Comparison of ENCODE assay signal across 8 cellular contexts in the genomic region with DNA sequence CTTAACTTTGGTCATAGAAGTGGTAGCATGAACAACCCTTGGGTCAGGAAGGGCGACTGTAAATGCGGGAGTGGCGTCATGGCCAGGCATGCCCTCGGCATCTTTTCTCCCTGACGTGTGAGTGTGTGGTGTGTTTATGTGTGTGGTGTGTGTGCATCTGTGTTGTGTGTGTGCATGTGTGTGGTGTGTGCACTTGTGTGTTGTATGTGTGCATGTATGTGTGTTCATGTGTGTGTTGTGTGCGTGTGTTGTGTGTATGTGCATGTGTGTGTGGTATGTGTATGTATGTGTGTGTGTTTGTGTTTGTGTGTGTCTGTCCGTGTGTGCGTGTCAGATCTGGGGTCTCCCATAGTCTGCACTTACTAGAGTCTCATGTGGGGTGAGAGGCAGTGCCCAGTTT.
A peak's percentile ranks its signal among the peaks of the same experiment; 100 is the strongest.
DNase-seq lines count a peak whose midpoint lies in the region; ATAC-seq, FAIRE-seq and TF ChIP-seq lines count a peak whose summit lies in the region.
"Not testable (repeated sequence)": the region's sequence is repeated elsewhere in the genome, so short reads cannot be mapped to it uniquely, and the experiment has no call there.

No MANE protein-coding gene starts in this region.

- H3K56ac ChIP-seq in mesendoderm (ENCODE audit: low read length) = peak overlapping the region; percentile 70

- peak overlapping the region; percentile 52 for H3K27ac ChIP-seq in 22Rv1
- peak overlapping the region; percentile 96 for H3K27ac ChIP-seq in GM23338 (ENCODE audit: low read depth)
- not testable (repeated sequence) for H3K27ac ChIP-seq in endodermal cell (ENCODE audit: low read depth, low read length); mesendoderm (ENCODE audit: low read depth, low read length); neuronal stem cell (replicated peaks; ENCODE audit: low read length)

- H3K4me1 ChIP-seq in GM23338 (ENCODE audit: insufficient read depth) = peaks cover 45% of the 10 kb centered on the region
- not testable (repeated sequence) for H3K4me1 ChIP-seq in endodermal cell (ENCODE audit: control insufficient read depth, insufficient read depth, low read length); mesendoderm (ENCODE audit: control insufficient read depth, low read depth, low read length); neuronal stem cell (ENCODE audit: control insufficient read depth in 2 of 2, insufficient read depth in 1 of 2, low read depth in 1 of 2, low read length in 2 of 2)

- not testable (repeated sequence) for H3K9ac ChIP-seq in endodermal cell (ENCODE audit: extremely low read depth, low read length, poor library complexity, severe bottlenecking)
- H3K9ac ChIP-seq in mesendoderm (ENCODE audit: low read length) (peak overlapping the region; percentile 38), neuronal stem cell (ENCODE audit: low read depth, low read length, poor library complexity) (peak overlapping the region; percentile 53)

- CTCF ChIA-PET in activated CD8-positive, alpha-beta T cell treated with anti-CD3 and anti-CD28 coated beads, Interleukin-2, amount 10 ng/mL, durations not matched to agents 7 days and 5 days (lab: Charles Lee) = not testable (repeated sequence)

- H3K36me3 ChIP-seq in GM23338 (ENCODE audit: insufficient read depth); endodermal cell (ENCODE audit: control insufficient read depth, insufficient read depth, low read length); mesendoderm (ENCODE audit: control insufficient read depth, insufficient read depth, low read length); neuronal stem cell (replicated peaks in 1 of 2; ENCODE audit: control insufficient read depth in 2 of 2, insufficient read depth in 2 of 2, low read length in 2 of 2): not testable (repeated sequence)

- H2AFZ ChIP-seq in GM23338; neuronal stem cell (ENCODE audit: low read length): not testable (repeated sequence)

- peak overlapping the region; percentile 92 for H2AK5ac ChIP-seq in mesendoderm (ENCODE audit: low read length)
- H2AK5ac ChIP-seq in neuronal stem cell (ENCODE audit: low read depth, low read length) = not testable (repeated sequence)

- H4K20me1 ChIP-seq in GM23338 (replicated peaks; ENCODE audit: insufficient read depth) = not testable (repeated sequence)

- H2BK5ac ChIP-seq in mesendoderm (ENCODE audit: low read length) = peak overlapping the region; percentile 89
- H2BK5ac ChIP-seq in neuronal stem cell (ENCODE audit: low read length) = not testable (repeated sequence)

- H3K4ac ChIP-seq in mesendoderm (ENCODE audit: low read depth, low read length) = not testable (repeated sequence)
- H3K4ac ChIP-seq in neuronal stem cell (ENCODE audit: low read length) = peak overlapping the region; percentile 46

- H3K27me3 Mint-ChIP-seq in GM23338 (ENCODE audit: insufficient read depth, low read depth, poor library complexity); activated CD8-positive, alpha-beta T cell treated with anti-CD3 and anti-CD28 coated beads, Interleukin-2, amount 10 ng/mL, durations not matched to agents 7 days and 5 days (ENCODE audit: low read depth); endodermal cell (ENCODE audit: insufficient read depth): not testable (repeated sequence)

- H4K8ac ChIP-seq in mesendoderm (ENCODE audit: low read depth, low read length); neuronal stem cell (ENCODE audit: low read depth, low read length): not testable (repeated sequence)

- H3K27me3 ChIP-seq in GM23338 (ENCODE audit: insufficient read depth); endodermal cell (ENCODE audit: control insufficient read depth, insufficient read depth, low read length, poor library complexity, severe bottlenecking); mesendoderm (ENCODE audit: insufficient read depth, low read length, poor library complexity); neuronal stem cell (ENCODE audit: control insufficient read depth in 3 of 3, insufficient read depth in 3 of 3, low read depth in 1 of 3, low read length in 3 of 3): not testable (repeated sequence)

- peak overlapping the region; percentile 32 for H3K4me3 ChIP-seq in GM23338
- H3K4me3 ChIP-seq in endodermal cell (ENCODE audit: low read length); mesendoderm (ENCODE audit: low read length): not testable (repeated sequence)
- peak overlapping the region in 1 of 2 donors; percentile 74 for H3K4me3 ChIP-seq in neuronal stem cell (ENCODE audit: low read length in 2 of 2)

- not testable (repeated sequence) for H3K9me2 ChIP-seq in GM23338 (ENCODE audit: insufficient read depth)

- 80 to 84% methylated on average over 2 to 8 of the region's 8 CpGs for WGBS in endodermal cell (ENCODE audit: insufficient coverage in 1 of 2, insufficient read length in 1 of 2), 2 experiments
- no CpG with 5 or more reads among the region's 8 CpGs for WGBS in mesendoderm (ENCODE audit: extremely low coverage, insufficient coverage, low lambda C conversion rate)
- no CpG with 5 or more reads among the region's 8 CpGs for WGBS in neuronal stem cell (ENCODE audit: extremely low coverage in 2 of 2, insufficient read length in 2 of 2, insufficient replicate concordance in 1 of 2), 2 donors

- not testable (repeated sequence) for H3K9me3 Mint-ChIP-seq in GM23338; activated CD8-positive, alpha-beta T cell treated with anti-CD3 and anti-CD28 coated beads, Interleukin-2, amount 10 ng/mL, durations not matched to agents 7 days and 5 days (ENCODE audit: insufficient read depth); endodermal cell

- not testable (repeated sequence) for H3F3A ChIP-seq in GM23338 (replicated peaks; ENCODE audit: low read depth)

- not testable (repeated sequence) for H3K9me3 ChIP-seq in endodermal cell (ENCODE audit: control insufficient read depth, low read length); neuronal stem cell (replicated peaks in 1 of 2; ENCODE audit: control insufficient read depth in 2 of 2, insufficient read depth in 1 of 2, low read depth in 1 of 2, low read length in 2 of 2)

- not testable (repeated sequence) for DNase-seq in GM23338 (ENCODE audit: low spot score); activated CD8-positive, alpha-beta T cell treated with anti-CD3 and anti-CD28 coated beads, Interleukin-2, amount 10 ng/mL, durations not matched to agents 7 days and 5 days; endodermal cell; mesendoderm; neuronal stem cell (ENCODE audit: low spot score); urothelium cell line (ENCODE audit: low spot score)
- peak; percentile 51 for DNase-seq in NCI-H146 treated with DMSO at 0.1 percent for 48 hours (lab: John Stamatoyannopoulos, UW; ENCODE audit: unreplicated experiment)

- H3K4me3 Mint-ChIP-seq in GM23338 = peak overlapping the region; percentile 29; the same call in 2 of the 3 replicates
- not testable (repeated sequence) for H3K4me3 Mint-ChIP-seq in activated CD8-positive, alpha-beta T cell treated with anti-CD3 and anti-CD28 coated beads, Interleukin-2, amount 10 ng/mL, durations not matched to agents 7 days and 5 days; endodermal cell

- H3K4me1 Mint-ChIP-seq in GM23338 (peaks cover 33% of the 10 kb centered on the region), endodermal cell (peaks cover 22% of the 10 kb centered on the region)
- peaks cover 13% of the 10 kb centered on the region for H3K4me1 Mint-ChIP-seq in activated CD8-positive, alpha-beta T cell treated with anti-CD3 and anti-CD28 coated beads, Interleukin-2, amount 10 ng/mL, durations not matched to agents 7 days and 5 days (ENCODE audit: low read depth)

- H3K14ac ChIP-seq in neuronal stem cell (ENCODE audit: low read length) = peak overlapping the region; percentile 89

- not testable (repeated sequence) for H4K91ac ChIP-seq in neuronal stem cell (ENCODE audit: low read depth, low read length, poor library complexity)

- H3K4me2 ChIP-seq in GM23338 = peak overlapping the region; percentile 70
- not testable (repeated sequence) for H3K4me2 ChIP-seq in mesendoderm (ENCODE audit: low read length); neuronal stem cell (ENCODE audit: insufficient read depth, low read length, poor library complexity, severe bottlenecking)

- H3K27ac Mint-ChIP-seq in GM23338 = peak overlapping the region; percentile 96
- H3K27ac Mint-ChIP-seq in activated CD8-positive, alpha-beta T cell treated with anti-CD3 and anti-CD28 coated beads, Interleukin-2, amount 10 ng/mL, durations not matched to agents 7 days and 5 days = peak overlapping the region; percentile 13
- peak overlapping the region; percentile 85 for H3K27ac Mint-ChIP-seq in endodermal cell

- H2BK15ac ChIP-seq in mesendoderm (replicated peaks; ENCODE audit: low read depth); neuronal stem cell (ENCODE audit: low read length): not testable (repeated sequence)

- H4K5ac ChIP-seq in mesendoderm (ENCODE audit: low read length) = not testable (repeated sequence)

- ATAC-seq in GM23338; activated CD8-positive, alpha-beta T cell treated with anti-CD3 and anti-CD28 coated beads, Interleukin-2, amount 10 ng/mL, durations not matched to agents 7 days and 5 days: not testable (repeated sequence)

- H3K23ac ChIP-seq in mesendoderm (ENCODE audit: low read length) (peak overlapping the region; percentile 98), neuronal stem cell (ENCODE audit: low read depth, low read length, poor library complexity) (peak overlapping the region; percentile 68)

- not testable (repeated sequence) for H2BK12ac ChIP-seq in neuronal stem cell (ENCODE audit: low read length)

- POLR2A ChIA-PET in activated CD8-positive, alpha-beta T cell treated with anti-CD3 and anti-CD28 coated beads, Interleukin-2, amount 10 ng/mL, durations not matched to agents 7 days and 5 days (lab: Charles Lee) = not testable (repeated sequence)

- H2BK120ac ChIP-seq in mesendoderm (ENCODE audit: low read depth, low read length); neuronal stem cell (ENCODE audit: low read depth, low read length): not testable (repeated sequence)

- not testable (repeated sequence) for TF ChIP-seq CTCF in 22Rv1 (IDR thresholded peaks at IDR 0.05); GM23338 (conservative IDR thresholded peaks at IDR 0.05; ENCODE audit: low read depth in 2 of 2); endodermal cell (conservative IDR thresholded peaks at IDR 0.05)

- not testable (repeated sequence) for H3K79me2 ChIP-seq in GM23338 (replicated peaks; ENCODE audit: insufficient read depth); mesendoderm (ENCODE audit: control insufficient read depth, insufficient read depth, low read length)

- H3K79me1 ChIP-seq in mesendoderm (ENCODE audit: low read length); neuronal stem cell (ENCODE audit: low read depth, low read length): not testable (repeated sequence)

- FAIRE-seq in urothelium cell line (lab: Jason Lieb, UNC) = peak; percentile 69

- H3K36me3 Mint-ChIP-seq in GM23338 (ENCODE audit: low read depth); activated CD8-positive, alpha-beta T cell treated with anti-CD3 and anti-CD28 coated beads, Interleukin-2, amount 10 ng/mL, durations not matched to agents 7 days and 5 days (ENCODE audit: low read depth); endodermal cell (ENCODE audit: low read depth): not testable (repeated sequence)

- H3K18ac ChIP-seq in mesendoderm (ENCODE audit: low read length) = not testable (repeated sequence)
- peak overlapping the region; percentile 2 for H3K18ac ChIP-seq in neuronal stem cell (ENCODE audit: low read length)

Comparison
In these comparisons a context has a peak if more than half of its experiments do, and no peak if none do; other contexts are left out.
1. H3K27ac Mint-ChIP-seq: peak in every context shown above with its lines; median percentile 96 in GM23338; 85 in endodermal cell; 13 in activated CD8-positive, alpha-beta T cell treated with anti-CD3 and anti-CD28 coated beads, Interleukin-2, amount 10 ng/mL, durations not matched to agents 7 days and 5 days.